ENCODE assay signal across 7 cellular contexts in the genomic region with DNA sequence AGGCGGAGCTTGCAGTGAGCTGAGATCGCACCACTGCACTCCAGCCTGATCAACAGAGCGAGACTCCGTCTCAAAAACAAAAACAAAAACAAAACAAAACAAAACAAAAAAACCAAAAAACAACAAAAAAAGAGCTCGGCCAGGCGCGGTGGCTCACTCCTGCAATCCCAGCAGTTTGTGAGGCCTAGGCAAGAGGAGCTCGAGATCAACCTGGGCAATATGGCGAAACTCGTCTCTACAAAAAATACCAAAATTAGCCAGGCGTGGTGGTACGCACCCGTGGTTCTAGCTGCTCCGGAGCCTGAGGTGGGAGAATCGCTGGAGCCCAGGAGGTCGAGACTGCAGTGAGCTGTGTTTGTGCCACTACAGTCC. TPM values are rescaled to one million over a fixed set of nuclear protein-coding genes. Genes with fewer than 3 reads are reported as not detected.
DNase-seq lines count a peak whose midpoint lies in the region; TF ChIP-seq lines count a peak whose summit lies in the region.

No MANE protein-coding gene starts in this region.

- no peaks in the 10 kb centered on the region for H3K9me3 ChIP-seq in OCI-LY3 (ENCODE audit: insufficient read depth, low read length)

- H3K4me3 ChIP-seq in GM12864 (ENCODE audit: low read depth, low read length) (peak overlapping the region; percentile 64), OCI-LY3 (ENCODE audit: low read length) (peak overlapping the region; percentile 91), skeletal muscle cell (ENCODE audit: low read depth, low read length) (peak overlapping the region; percentile 52)

- no peak for TF ChIP-seq CTCF in GM12864 (IDR thresholded peaks at IDR 0.05; ENCODE audit: low read depth, low read length, missing control alignments)
- TF ChIP-seq CTCF in OCI-LY3 (IDR thresholded peaks at IDR 0.05; ENCODE audit: low read depth, low read length), result no peak
- no peak for TF ChIP-seq CTCF in chondrocyte (IDR thresholded peaks at IDR 0.05)

- H3K4me2 ChIP-seq in OCI-LY3 (ENCODE audit: low read length), result peak overlapping the region; percentile 68

- H3K27me3 ChIP-seq in OCI-LY3 (ENCODE audit: low read depth, low read length), result no peaks in the 10 kb centered on the region

- peaks cover 14% of the 10 kb centered on the region for H3K4me1 ChIP-seq in OCI-LY3 (ENCODE audit: low read length)

- peak overlapping the region; percentile 57 for H3K27ac ChIP-seq in OCI-LY3 (ENCODE audit: low read length)

- peaks cover 14% of the 10 kb centered on the region for H3K4me1 Mint-ChIP-seq in chondrocyte (ENCODE audit: low read depth)

- no peaks in the 10 kb centered on the region for H3K9me3 Mint-ChIP-seq in chondrocyte (ENCODE audit: low read depth)

- H3K79me2 ChIP-seq in OCI-LY3 (ENCODE audit: low read length), result no peaks in the 10 kb centered on the region

- peak overlapping the region; percentile 90 for H3K4me3 Mint-ChIP-seq in chondrocyte (ENCODE audit: unreplicated experiment)

- H3K36me3 ChIP-seq in OCI-LY3 (replicated peaks; ENCODE audit: low read depth, low read length), result no peaks in the 10 kb centered on the region

- no peaks in the 10 kb centered on the region for H4K20me1 ChIP-seq in OCI-LY3 (ENCODE audit: insufficient read depth, low read length)

- peak overlapping the region; percentile 69; the same call in 1 of the 2 replicates for H2AFZ ChIP-seq in OCI-LY3 (ENCODE audit: low read depth, low read length)

- no peaks in the 10 kb centered on the region for H3K36me3 Mint-ChIP-seq in chondrocyte (ENCODE audit: low read depth)

- H3K27me3 Mint-ChIP-seq in chondrocyte (ENCODE audit: low read depth), result no peaks in the 10 kb centered on the region

- H3K27ac Mint-ChIP-seq in chondrocyte (ENCODE audit: unreplicated experiment), result peak overlapping the region; percentile 99

- DNase-seq in GM12864 (ENCODE audit: low read depth) (no peak), chondrocyte (ENCODE audit: low spot score) (no peak), skeletal muscle cell (ENCODE audit: low read depth) (no peak), erythroblast (lab: John Stamatoyannopoulos, UW) (no peak), NCI-H446 (lab: John Stamatoyannopoulos, UW) (no peak), cerebellum (ENCODE audit: low spot score) (no peak)

- no peak for TF ChIP-seq POLR2A in erythroblast (IDR thresholded peaks at IDR 0.05; ENCODE audit: low read length)

- H3K9ac ChIP-seq in OCI-LY3 (ENCODE audit: low read length), result no peak overlapping the region; the same call in 1 of the 2 replicates

RNA-seq across cellular contexts. Expression of a gene that starts 20.2 kb away (rescaled TPM):
- total RNA-seq in chondrocyte, result 4.2 to 8.1 TPM (median 5.7 TPM) in 3 replicates
- 3.0 TPM for total RNA-seq in cerebellum

RNA-seq across cellular contexts. Expression of a gene that starts 37.4 kb away (rescaled TPM):
- total RNA-seq in chondrocyte (not detected in 3 replicates), cerebellum (not detected)

RNA-seq across cellular contexts. Expression of a gene that starts 38.2 kb away (rescaled TPM):
- total RNA-seq in chondrocyte (17.9 to 24.3 TPM (median 19.3 TPM) in 3 replicates), cerebellum (13.5 TPM)

RNA-seq across cellular contexts. Expression of a gene that starts 53.9 kb away (rescaled TPM):
- total RNA-seq in chondrocyte, result not detected in 3 replicates
- total RNA-seq in cerebellum, result not detected

RNA-seq across cellular contexts. Expression of a gene that starts 58.9 kb away (rescaled TPM):
- total RNA-seq in chondrocyte (995 to 1,189 TPM (median 1,167 TPM) in 3 replicates), cerebellum (2,116 TPM)
